19 cellular contexts compared by ENCODE assay signal in the genomic region with DNA sequence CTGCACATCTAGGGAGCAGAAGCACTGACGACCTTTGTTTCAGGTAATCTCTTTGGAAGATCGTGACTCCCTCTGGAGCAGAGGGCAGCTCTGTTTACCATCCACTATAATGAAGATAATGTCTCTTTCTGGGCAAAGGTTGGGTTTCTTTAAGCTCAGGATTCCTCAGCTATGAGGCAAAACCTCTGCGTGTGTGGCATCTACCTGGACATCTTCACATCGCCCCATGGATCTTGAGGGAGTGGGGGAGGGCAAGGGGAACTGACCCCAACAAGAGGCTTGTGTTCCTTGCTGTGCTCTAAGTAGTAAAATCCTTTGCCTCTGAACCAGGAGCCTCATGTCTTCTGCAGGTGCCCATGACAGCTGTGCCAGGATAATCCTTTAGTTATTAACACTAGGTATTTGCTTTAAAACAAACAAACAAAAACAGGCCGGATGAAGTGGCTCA. TPM values are rescaled to one million over a fixed set of nuclear protein-coding genes. Genes with fewer than 3 reads are reported as not detected.
A peak's percentile ranks its signal among the peaks of the same experiment; 100 is the strongest.
DNase-seq lines count a peak whose midpoint lies in the region; ATAC-seq, FAIRE-seq and TF ChIP-seq lines count a peak whose summit lies in the region.
"Had no signal": no experiment of that assay in that cellular context is flagged by ENCODE, and none has a peak within 500 bp of the region (broad histone marks: within the 10 kb centered on the region; RNA-seq: fewer than 3 reads in every experiment).

No MANE protein-coding gene starts in this region.

- no CpG with 5 or more reads among the region's 5 CpGs for WGBS in trophoblast cell (ENCODE audit: extremely low coverage, insufficient coverage, insufficient read length)

- H3K4ac ChIP-seq in trophoblast cell (ENCODE audit: low read depth, low read length), result no peak overlapping the region

- H3K4me3 ChIP-seq in colonic mucosa (no peak overlapping the region), trophoblast cell (ENCODE audit: low read depth, low read length) (no peak overlapping the region)

- H3K23ac ChIP-seq in trophoblast cell (ENCODE audit: low read length), result no peak overlapping the region

- no peak overlapping the region for H2BK120ac ChIP-seq in trophoblast cell (ENCODE audit: insufficient read depth, low read length, poor library complexity)

- H3K27me3 ChIP-seq in colonic mucosa (no peaks in the 10 kb centered on the region), trophoblast cell (ENCODE audit: insufficient read depth, low read length) (no peaks in the 10 kb centered on the region)

- H2BK12ac ChIP-seq in trophoblast cell (ENCODE audit: low read length), result no peak overlapping the region

- H2AFZ ChIP-seq in trophoblast cell (ENCODE audit: insufficient read depth, low read length, poor library complexity), result no peak overlapping the region

- H3K4me2 ChIP-seq in trophoblast cell (ENCODE audit: low read length), result no peak overlapping the region

- no peak overlapping the region for H4K8ac ChIP-seq in trophoblast cell (ENCODE audit: low read depth, low read length)

- H3K79me2 ChIP-seq in trophoblast cell (ENCODE audit: control insufficient read depth, insufficient read depth, low read length, poor library complexity), result peaks cover 2% of the 10 kb centered on the region

- peak overlapping the region; percentile 27 for H3K27ac ChIP-seq in colonic mucosa
- H3K27ac ChIP-seq in trophoblast cell (ENCODE audit: low read depth, low read length), result no peak overlapping the region

- H3K18ac ChIP-seq in trophoblast cell (ENCODE audit: low read length), result no peak overlapping the region

- H3K36me3 ChIP-seq in colonic mucosa (no peaks in the 10 kb centered on the region), trophoblast cell (ENCODE audit: control insufficient read depth in 1 of 2, insufficient read depth in 2 of 2, low read length in 2 of 2) (peaks cover 0 to 3% of the 10 kb centered on the region in 2 experiments)

- H4K91ac ChIP-seq in trophoblast cell (ENCODE audit: low read depth, low read length), result no peak overlapping the region

- H2BK5ac ChIP-seq in trophoblast cell (ENCODE audit: low read depth, low read length, poor library complexity), result no peak overlapping the region

- DNase-seq in D721Med (ENCODE audit: insufficient read length, low spot score), result peak; percentile 54
- peak; percentile 29 to 67 for DNase-seq in NCI-H524 (lab: John Stamatoyannopoulos, UW)
- peak; percentile 39 for DNase-seq in colonic mucosa
- DNase-seq in trophoblast cell, result peak; percentile 4 to 42
- DNase-seq in foreskin melanocyte, result no peak
- no peak for DNase-seq in GDM1 (lab: John Stamatoyannopoulos, UW)
- DNase-seq: C1 segment of cervical spinal cord, DMS153, NCI-H1105 treated with DMSO at 0.1 percent for 48 hours, NCI-H2029, NCI-H2171, NCI-H446 treated with DMSO at 0.1 percent for 48 hours, NCI-H774 had no signal

- H3K9ac ChIP-seq in colonic mucosa (ENCODE audit: low read depth in 2 of 2, low read length in 2 of 2), result no peak overlapping the region
- H3K9ac ChIP-seq in trophoblast cell (ENCODE audit: low read length), result no peak overlapping the region

- H4K12ac ChIP-seq in trophoblast cell (ENCODE audit: low read depth, low read length), result no peak overlapping the region

- intact Hi-C loops in colonic mucosa (cut with DNase I), result no loop called here

- ATAC-seq in HG02884 (IDR thresholded peaks at IDR 0.05; ENCODE audit: unreplicated experiment) (no peak), HG03571 (IDR thresholded peaks at IDR 0.05; ENCODE audit: unreplicated experiment) (no peak)
- ATAC-seq: Right ventricle myocardium inferior, SK-N-SH treated with all-trans-retinoic acid at 6 μM for 48 hours had no signal

- no peak overlapping the region for H2AK5ac ChIP-seq in trophoblast cell (ENCODE audit: low read length)

- H3K4me1 ChIP-seq in colonic mucosa (peaks cover 4% of the 10 kb centered on the region), trophoblast cell (ENCODE audit: control insufficient read depth in 1 of 2, insufficient read depth in 2 of 2, low read length in 2 of 2) (no peaks in the 10 kb centered on the region)

- no peak overlapping the region for H3K14ac ChIP-seq in trophoblast cell (ENCODE audit: low read length)

- peak; percentile 96 for FAIRE-seq in D721Med (lab: Jason Lieb, UNC)
- FAIRE-seq: A204.1 had no signal

- no peak for TF ChIP-seq CTCF in D721Med (IDR thresholded peaks at IDR 0.05; ENCODE audit: insufficient read depth, missing control alignments)
- no peak for TF ChIP-seq CTCF in colonic mucosa (IDR thresholded peaks at IDR 0.05)

- H3K9me3 ChIP-seq in colonic mucosa (no peaks in the 10 kb centered on the region), trophoblast cell (ENCODE audit: insufficient read depth, low read depth, low read length) (peaks cover 15% of the 10 kb centered on the region)

- peaks cover 2% of the 10 kb centered on the region for H3K79me1 ChIP-seq in trophoblast cell (ENCODE audit: low read length)

RNA-seq across cellular contexts. Expression of a gene that starts 19.6 kb away (rescaled TPM):
- not detected for total RNA-seq in colonic mucosa
- polyA plus RNA-seq in trophoblast cell (2013), result not detected in 2 replicates
- total RNA-seq: LHCN-M2, Right ventricle myocardium inferior had no signal

RNA-seq across cellular contexts. Expression of a gene that starts 30.2 kb away (rescaled TPM):
- total RNA-seq in colonic mucosa, result 10 to 100 TPM in 1 of 2 donors, 1 to 10 TPM in 1; 8.8 to 12.6 TPM
- 5.9 and 6.0 TPM in 2 replicates for polyA plus RNA-seq in trophoblast cell (2013)

RNA-seq across cellular contexts. Expression of a gene that starts 36.2 kb away (rescaled TPM):
- 1 to 10 TPM; 8.6 to 9.5 TPM for total RNA-seq in colonic mucosa
- 5.7 and 5.8 TPM in 2 replicates for polyA plus RNA-seq in trophoblast cell (2013)

RNA-seq across cellular contexts. Expression of a gene that starts 36.3 kb away (rescaled TPM):
- total RNA-seq in colonic mucosa, result 10 to 100 TPM; 17.1 to 33.9 TPM
- 18.6 and 19.2 TPM in 2 replicates for polyA plus RNA-seq in trophoblast cell (2013)

Comparison
In these comparisons a context has a peak if more than half of its experiments do, and no peak if none do; other contexts are left out.
1. DNase-seq: peak in D721Med (single experiment), NCI-H524 (2 of 2), colonic mucosa (single experiment) and trophoblast cell (2 of 2); none in foreskin melanocyte (single experiment) and GDM1 (single experiment).